In genomic region chr9:123246534-123246933, GRCh38 we compare ENCODE assay signal across 24 cellular contexts. TPM values are rescaled to one million over a fixed set of nuclear protein-coding genes. Genes with fewer than 3 reads are reported as not detected.
DNase-seq lines count a peak whose midpoint lies in the region; ATAC-seq and TF ChIP-seq lines count a peak whose summit lies in the region.
"Had no signal": no experiment of that assay in that cellular context is flagged by ENCODE, and none has a peak within 500 bp of the region (broad histone marks: within the 10 kb centered on the region; RNA-seq: fewer than 3 reads in every experiment).

No MANE protein-coding gene starts in this region.

- H3K27ac Mint-ChIP-seq in osteocyte (ENCODE audit: unreplicated experiment), result no peak overlapping the region
- no peak overlapping the region for H3K27ac Mint-ChIP-seq in activated T-helper 1 cell treated with anti-CD3 and anti-CD28 coated beads, Interleukin-12 subunit alpha, Interleukin-12 subunit beta, Interleukin-2, Interleukin-4 antibody, amounts not matched to agents 30 ng/mL and 10 ng/mL and 1 ng/mL, durations not matched to agents 14 hours and 24 hours and 36 hours
- H3K27ac Mint-ChIP-seq: activated naive CD4-positive, alpha-beta T cell treated with anti-CD3 and anti-CD28 coated beads, Interleukin-2, amount 50 U/mL, for 72 hours; CD8-positive, alpha-beta T cell; neural progenitor cell had no signal

- TF ChIP-seq CTCF in osteocyte (IDR thresholded peaks at IDR 0.05), result no peak

- peak overlapping the region; percentile 38; the same call in 1 of the 2 replicates for H3K27ac ChIP-seq in SK-N-MC
- H3K27ac ChIP-seq: brain microvascular endothelial cell, neural progenitor cell, PC-9, stomach had no signal

- peaks cover 7% of the 10 kb centered on the region for H3K36me3 ChIP-seq in SK-N-MC (ENCODE audit: insufficient read depth, low read length)
- H3K36me3 ChIP-seq: brain microvascular endothelial cell, neural progenitor cell, stomach had no signal

- DNase-seq in GF-D8 (lab: John Stamatoyannopoulos, UW) (peak; percentile 14), LoVo (ENCODE audit: low spot score) (peak; percentile 13), SK-N-MC (ENCODE audit: low read depth, low spot score) (peak; percentile 82), fibroblast of peridontal ligament (ENCODE audit: extremely low read depth) (peak; percentile 14), osteocyte (ENCODE audit: extremely low spot score, unreplicated experiment) (no peak), mesenteric fat pad (ENCODE audit: low spot score) (no peak)
- DNase-seq in activated T-helper 1 cell treated with anti-CD3 and anti-CD28 coated beads, Interleukin-12 subunit alpha, Interleukin-12 subunit beta, Interleukin-2, Interleukin-4 antibody, amounts not matched to agents 30 ng/mL and 10 ng/mL and 1 ng/mL, durations not matched to agents 14 hours and 24 hours and 36 hours (ENCODE audit: low spot score), result no peak
- DNase-seq: brain microvascular endothelial cell; CD8-positive, alpha-beta T cell; cortex of kidney; EL; GOT3; MM.1S; NCI-H526 treated with DMSO at 0.1 percent for 48 hours; PC-9; stimulated activated CD4-positive, alpha-beta T cell treated with anti-CD3 and anti-CD28 coated beads, Interleukin-4, amount 100 ng/mL, for 24 hours; stomach; T-helper 9 cell; trophoblast cell had no signal

- peaks cover 7% of the 10 kb centered on the region; the same call in 1 of the 2 replicates for H3K9me3 ChIP-seq in SK-N-MC (ENCODE audit: low read depth, low read length)
- H3K9me3 ChIP-seq: stomach had no signal

- intact Hi-C loops in activated T-helper 1 cell treated with anti-CD3 and anti-CD28 coated beads, Interleukin-12 subunit alpha, Interleukin-12 subunit beta, Interleukin-2, Interleukin-4 antibody, amounts not matched to agents 30 ng/mL and 10 ng/mL and 1 ng/mL, durations not matched to agents 14 hours and 24 hours and 36 hours (cut with micrococcal nuclease), result no loop called here

- peak overlapping the region; percentile 51 for H3K4me3 ChIP-seq in SK-N-MC
- H3K4me3 ChIP-seq: neural progenitor cell, PC-9, smooth muscle cell, stomach had no signal

- H3K9ac ChIP-seq in SK-N-MC (ENCODE audit: insufficient read length), result no peak overlapping the region
- H3K9ac ChIP-seq: neural progenitor cell had no signal

- peaks cover 12% of the 10 kb centered on the region for H3K4me1 Mint-ChIP-seq in osteocyte (ENCODE audit: unreplicated experiment)
- H3K4me1 Mint-ChIP-seq in activated T-helper 1 cell treated with anti-CD3 and anti-CD28 coated beads, Interleukin-12 subunit alpha, Interleukin-12 subunit beta, Interleukin-2, Interleukin-4 antibody, amounts not matched to agents 30 ng/mL and 10 ng/mL and 1 ng/mL, durations not matched to agents 14 hours and 24 hours and 36 hours (ENCODE audit: low read depth), result peaks cover 11% of the 10 kb centered on the region
- H3K4me1 Mint-ChIP-seq: neural progenitor cell had no signal

- no peaks in the 10 kb centered on the region for H3K27me3 Mint-ChIP-seq in osteocyte (ENCODE audit: unreplicated experiment)
- peaks cover 7% of the 10 kb centered on the region for H3K27me3 Mint-ChIP-seq in activated T-helper 1 cell treated with anti-CD3 and anti-CD28 coated beads, Interleukin-12 subunit alpha, Interleukin-12 subunit beta, Interleukin-2, Interleukin-4 antibody, amounts not matched to agents 30 ng/mL and 10 ng/mL and 1 ng/mL, durations not matched to agents 14 hours and 24 hours and 36 hours (ENCODE audit: insufficient read depth)

- no peak overlapping the region for H3K4me3 Mint-ChIP-seq in osteocyte (ENCODE audit: unreplicated experiment)
- no peak overlapping the region for H3K4me3 Mint-ChIP-seq in activated T-helper 1 cell treated with anti-CD3 and anti-CD28 coated beads, Interleukin-12 subunit alpha, Interleukin-12 subunit beta, Interleukin-2, Interleukin-4 antibody, amounts not matched to agents 30 ng/mL and 10 ng/mL and 1 ng/mL, durations not matched to agents 14 hours and 24 hours and 36 hours
- H3K4me3 Mint-ChIP-seq: CD8-positive, alpha-beta T cell; neural progenitor cell had no signal

- ATAC-seq in GM19023 (IDR thresholded peaks at IDR 0.05; ENCODE audit: unreplicated experiment), result no peak
- ATAC-seq: activated CD4-positive, CD25-positive, alpha-beta regulatory T cell treated with anti-CD3 and anti-CD28 coated beads, Interleukin-2, amount 50 U/mL, for 24 hours; CD8-positive, alpha-beta T cell had no signal

- peaks cover 8% of the 10 kb centered on the region for H3K9me3 Mint-ChIP-seq in osteocyte (ENCODE audit: unreplicated experiment)
- no peaks in the 10 kb centered on the region for H3K9me3 Mint-ChIP-seq in activated T-helper 1 cell treated with anti-CD3 and anti-CD28 coated beads, Interleukin-12 subunit alpha, Interleukin-12 subunit beta, Interleukin-2, Interleukin-4 antibody, amounts not matched to agents 30 ng/mL and 10 ng/mL and 1 ng/mL, durations not matched to agents 14 hours and 24 hours and 36 hours
- H3K9me3 Mint-ChIP-seq: activated naive CD4-positive, alpha-beta T cell treated with anti-CD3 and anti-CD28 coated beads, Interleukin-2, amount 50 U/mL, for 72 hours; CD8-positive, alpha-beta T cell; neural progenitor cell had no signal

- H3K36me3 Mint-ChIP-seq in osteocyte (ENCODE audit: unreplicated experiment), result peaks cover 2% of the 10 kb centered on the region
- no peaks in the 10 kb centered on the region for H3K36me3 Mint-ChIP-seq in activated T-helper 1 cell treated with anti-CD3 and anti-CD28 coated beads, Interleukin-12 subunit alpha, Interleukin-12 subunit beta, Interleukin-2, Interleukin-4 antibody, amounts not matched to agents 30 ng/mL and 10 ng/mL and 1 ng/mL, durations not matched to agents 14 hours and 24 hours and 36 hours (ENCODE audit: low read depth)
- H3K36me3 Mint-ChIP-seq: neural progenitor cell had no signal

RNA-seq across cellular contexts. Expression of gene STRBP, which starts 21.9 kb away (rescaled TPM):
- 13.1 and 17.3 TPM in 2 replicates for total RNA-seq in osteocyte
- total RNA-seq in mesenteric fat pad, result 8.7 TPM
- total RNA-seq in activated T-helper 1 cell treated with anti-CD3 and anti-CD28 coated beads, Interleukin-12 subunit alpha, Interleukin-12 subunit beta, Interleukin-2, Interleukin-4 antibody, amounts not matched to agents 30 ng/mL and 10 ng/mL and 1 ng/mL, durations not matched to agents 14 hours and 24 hours and 36 hours, result 22.1 and 24.2 TPM in 2 replicates

Comparison
In these comparisons a context has a peak if more than half of its experiments do, and no peak if none do; other contexts are left out.
1. DNase-seq: peak in GF-D8 (single experiment), LoVo (single experiment), SK-N-MC (single experiment) and fibroblast of peridontal ligament (single experiment); none in osteocyte (single experiment), mesenteric fat pad (single experiment) and activated T-helper 1 cell treated with anti-CD3 and anti-CD28 coated beads, Interleukin-12 subunit alpha, Interleukin-12 subunit beta, Interleukin-2, Interleukin-4 antibody, amounts not matched to agents 30 ng/mL and 10 ng/mL and 1 ng/mL, durations not matched to agents 14 hours and 24 hours and 36 hours (single experiment).